In the genomic region with DNA sequence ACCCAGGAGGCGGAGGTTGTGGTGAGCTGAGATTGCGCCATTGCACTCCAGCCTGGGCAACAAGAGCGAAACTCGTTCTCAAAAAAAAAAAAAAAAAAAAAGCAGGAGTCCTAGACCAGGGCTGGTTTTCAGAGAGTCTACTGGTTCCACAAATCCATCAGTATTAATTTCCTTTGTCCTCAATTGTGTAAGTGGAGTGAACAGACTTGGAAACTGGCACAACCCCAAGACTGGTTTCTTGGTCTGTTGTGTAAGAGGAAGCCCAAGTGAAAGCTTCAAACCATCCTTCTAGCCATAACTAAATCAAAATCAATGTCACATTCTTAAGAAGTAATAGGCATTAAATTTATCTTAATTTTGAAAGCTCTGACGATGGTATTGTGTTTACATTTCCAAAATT, we compare ENCODE assay signal across 20 cellular contexts.
"Had no signal": no experiment of that assay in that cellular context is flagged by ENCODE, and none has a peak within 500 bp of the region (broad histone marks: within the 10 kb centered on the region; RNA-seq: fewer than 3 reads in every experiment).

No MANE protein-coding gene starts in this region.

- H3K4me1 Mint-ChIP-seq: activated B cell treated with CpG ODN at 0.5 μM for 24 hours; activated CD4-positive, alpha-beta memory T cell treated with anti-CD3 and anti-CD28 coated beads, Interleukin-2, amount 10 ng/mL, durations not matched to agents 7 days and 5 days; activated CD8-positive, alpha-beta memory T cell treated with anti-CD3 and anti-CD28 coated beads, Interleukin-2, amount 10 ng/mL, durations not matched to agents 7 days and 5 days; activated naive CD8-positive, alpha-beta T cell treated with anti-CD3 and anti-CD28 coated beads, Interleukin-2, amount 10 ng/mL, durations not matched to agents 7 days and 5 days; mesothelial cell of epicardium; nephron; stimulated activated naive B cell treated with anti-CD40 and anti-IgM and Interleukin-4, amounts not matched to agents 10 μg/mL and 1 μg/mL and 100 μg/mL, for 72 hours had no signal

- H3K36me3 Mint-ChIP-seq: activated CD8-positive, alpha-beta memory T cell treated with anti-CD3 and anti-CD28 coated beads, Interleukin-2, amount 10 ng/mL, durations not matched to agents 7 days and 5 days; activated naive CD8-positive, alpha-beta T cell treated with anti-CD3 and anti-CD28 coated beads, Interleukin-2, amount 10 ng/mL, durations not matched to agents 7 days and 5 days; brain; mesothelial cell of epicardium; stimulated activated naive B cell treated with anti-CD40 and anti-IgM and Interleukin-4, amounts not matched to agents 10 μg/mL and 1 μg/mL and 100 μg/mL, for 72 hours had no signal

- H3K27me3 Mint-ChIP-seq: activated CD4-positive, alpha-beta memory T cell treated with anti-CD3 and anti-CD28 coated beads, Interleukin-2, amount 10 ng/mL, durations not matched to agents 7 days and 5 days; activated naive CD8-positive, alpha-beta T cell treated with anti-CD3 and anti-CD28 coated beads, Interleukin-2, amount 10 ng/mL, durations not matched to agents 7 days and 5 days had no signal

- FAIRE-seq: endometrium, keratinocyte had no signal

- H3K27ac Mint-ChIP-seq: activated B cell treated with CpG ODN at 0.5 μM for 24 hours; activated CD4-positive, alpha-beta memory T cell treated with anti-CD3 and anti-CD28 coated beads, Interleukin-2, amount 10 ng/mL, durations not matched to agents 7 days and 5 days; activated CD8-positive, alpha-beta memory T cell treated with anti-CD3 and anti-CD28 coated beads, Interleukin-2, amount 10 ng/mL, durations not matched to agents 7 days and 5 days; activated naive CD8-positive, alpha-beta T cell treated with anti-CD3 and anti-CD28 coated beads, Interleukin-2, amount 10 ng/mL, durations not matched to agents 7 days and 5 days; brain; mesothelial cell of epicardium; nephron; stimulated activated naive B cell treated with anti-CD40 and anti-IgM and Interleukin-4, amounts not matched to agents 10 μg/mL and 1 μg/mL and 100 μg/mL, for 72 hours had no signal

- ATAC-seq: activated CD8-positive, alpha-beta memory T cell treated with anti-CD3 and anti-CD28 coated beads, Interleukin-2, amount 10 ng/mL, durations not matched to agents 7 days and 5 days; sciatic nerve; stimulated activated naive B cell treated with anti-CD40 and anti-IgM and Interleukin-4, amounts not matched to agents 10 μg/mL and 1 μg/mL and 100 μg/mL, for 72 hours had no signal

- H3K9me3 Mint-ChIP-seq: activated B cell treated with CpG ODN at 0.5 μM for 24 hours; activated CD4-positive, alpha-beta memory T cell treated with anti-CD3 and anti-CD28 coated beads, Interleukin-2, amount 10 ng/mL, durations not matched to agents 7 days and 5 days; activated naive CD8-positive, alpha-beta T cell treated with anti-CD3 and anti-CD28 coated beads, Interleukin-2, amount 10 ng/mL, durations not matched to agents 7 days and 5 days; brain; nephron; stimulated activated naive B cell treated with anti-CD40 and anti-IgM and Interleukin-4, amounts not matched to agents 10 μg/mL and 1 μg/mL and 100 μg/mL, for 72 hours had no signal

- H3K27ac ChIP-seq: coronary artery had no signal

- H3K4me3 ChIP-seq: coronary artery, lung had no signal

- DNase-seq: activated B cell treated with CpG ODN at 0.5 μM for 24 hours; activated CD4-positive, alpha-beta memory T cell treated with anti-CD3 and anti-CD28 coated beads, Interleukin-2, amount 10 ng/mL, durations not matched to agents 7 days and 5 days; activated CD4-positive, alpha-beta T cell treated with anti-CD3 and anti-CD28 coated beads for 4 hours; activated CD8-positive, alpha-beta memory T cell treated with anti-CD3 and anti-CD28 coated beads, Interleukin-2, amount 10 ng/mL, durations not matched to agents 7 days and 5 days; activated naive CD4-positive, alpha-beta T cell treated with Interleukin-2 at 50 U/mL for 16 hours; activated naive CD8-positive, alpha-beta T cell treated with anti-CD3 and anti-CD28 coated beads, Interleukin-2, amount 10 ng/mL, durations not matched to agents 7 days and 5 days; anterior cingulate cortex; central memory CD4-positive, alpha-beta T cell; foreskin melanocyte; glutamatergic neuron; hippocampal formation; stimulated activated naive B cell treated with anti-CD40 and anti-IgM and Interleukin-4, amounts not matched to agents 10 μg/mL and 1 μg/mL and 100 μg/mL, for 72 hours had no signal

- H3K4me3 Mint-ChIP-seq: activated B cell treated with CpG ODN at 0.5 μM for 24 hours; activated CD4-positive, alpha-beta memory T cell treated with anti-CD3 and anti-CD28 coated beads, Interleukin-2, amount 10 ng/mL, durations not matched to agents 7 days and 5 days; activated CD8-positive, alpha-beta memory T cell treated with anti-CD3 and anti-CD28 coated beads, Interleukin-2, amount 10 ng/mL, durations not matched to agents 7 days and 5 days; activated naive CD8-positive, alpha-beta T cell treated with anti-CD3 and anti-CD28 coated beads, Interleukin-2, amount 10 ng/mL, durations not matched to agents 7 days and 5 days; brain; mesothelial cell of epicardium; nephron; stimulated activated naive B cell treated with anti-CD40 and anti-IgM and Interleukin-4, amounts not matched to agents 10 μg/mL and 1 μg/mL and 100 μg/mL, for 72 hours had no signal
